Comparison of ENCODE assay signal across 18 cellular contexts in genomic region chr20:48582361-48582991, GRCh38.
"Had no signal": no experiment of that assay in that cellular context is flagged by ENCODE, and none has a peak within 500 bp of the region (broad histone marks: within the 10 kb centered on the region; RNA-seq: fewer than 3 reads in every experiment).

No MANE protein-coding gene starts in this region.

- H3K4me1 Mint-ChIP-seq: immature natural killer cell, memory B cell had no signal

- FAIRE-seq: keratinocyte, small intestine had no signal

- DNase-seq: effector memory CD8-positive, alpha-beta T cell; esophagus squamous epithelium; foreskin fibroblast; immature natural killer cell; left ventricle myocardium inferior; natural killer cell; small intestine; stimulated activated CD4-positive, alpha-beta T cell treated with anti-CD3 and anti-CD28 coated beads, Interleukin-12 subunit alpha, Interleukin-12 subunit beta, amount 100 ng/mL, for 4 hours; stimulated activated naive CD4-positive, alpha-beta T cell; stomach; substantia nigra; transverse colon had no signal

- H3K9me3 Mint-ChIP-seq: effector memory CD8-positive, alpha-beta T cell; mesothelial cell of epicardium; natural killer cell had no signal

- H3K36me3 Mint-ChIP-seq: immature natural killer cell, memory B cell, mesothelial cell of epicardium, natural killer cell had no signal

- H3K4me3 ChIP-seq: esophagus squamous epithelium, gastroesophageal sphincter, left ventricle myocardium inferior, lower lobe of right lung, stomach, thoracic aorta, transverse colon had no signal

- H3K9me3 ChIP-seq: esophagus squamous epithelium, gastroesophageal sphincter, left ventricle myocardium inferior, lower lobe of right lung, stomach, thoracic aorta, transverse colon had no signal

- H3K4me3 Mint-ChIP-seq: effector memory CD8-positive, alpha-beta T cell; immature natural killer cell; memory B cell; mesothelial cell of epicardium; natural killer cell had no signal

- H3K27ac ChIP-seq: esophagus squamous epithelium, gastroesophageal sphincter, left ventricle myocardium inferior, lower lobe of right lung, stomach, thoracic aorta, transverse colon had no signal

- H3K27ac Mint-ChIP-seq: effector memory CD8-positive, alpha-beta T cell; immature natural killer cell; memory B cell; mesothelial cell of epicardium; natural killer cell had no signal

- H3K4me1 ChIP-seq: gastroesophageal sphincter, lower lobe of right lung had no signal

- ATAC-seq: effector memory CD8-positive, alpha-beta T cell; gastroesophageal sphincter; lower lobe of right lung; natural killer cell had no signal

- H3K36me3 ChIP-seq: esophagus squamous epithelium, gastroesophageal sphincter, left ventricle myocardium inferior, lower lobe of right lung, stomach, thoracic aorta, transverse colon had no signal
